In genomic region chr3:32868719-32869512, GRCh38 we compare ENCODE assay signal across 21 cellular contexts. TPM values are rescaled to one million over a fixed set of nuclear protein-coding genes. Genes with fewer than 3 reads are reported as not detected.
"Had no signal": no experiment of that assay in that cellular context is flagged by ENCODE, and none has a peak within 500 bp of the region (broad histone marks: within the 10 kb centered on the region; RNA-seq: fewer than 3 reads in every experiment).

No MANE protein-coding gene starts in this region.

- H3K27ac Mint-ChIP-seq: activated CD4-positive, alpha-beta memory T cell treated with anti-CD3 and anti-CD28 coated beads, Interleukin-2, amount 10 ng/mL, durations not matched to agents 7 days and 5 days; activated naive CD4-positive, alpha-beta T cell treated with anti-CD3 and anti-CD28 coated beads, Interleukin-2, amount 10 ng/mL, durations not matched to agents 7 days and 5 days; activated T-cell treated with anti-CD3 and anti-CD28 coated beads, Interleukin-2, amount 50 U/mL, for 24 hours had no signal

- H3K4me3 Mint-ChIP-seq: activated CD4-positive, alpha-beta memory T cell treated with anti-CD3 and anti-CD28 coated beads, Interleukin-2, amount 10 ng/mL, durations not matched to agents 7 days and 5 days; activated naive CD4-positive, alpha-beta T cell treated with anti-CD3 and anti-CD28 coated beads, Interleukin-2, amount 10 ng/mL, durations not matched to agents 7 days and 5 days; activated T-cell treated with anti-CD3 and anti-CD28 coated beads, Interleukin-2, amount 50 U/mL, for 24 hours had no signal

- H3K4me1 Mint-ChIP-seq: activated CD4-positive, alpha-beta memory T cell treated with anti-CD3 and anti-CD28 coated beads, Interleukin-2, amount 10 ng/mL, durations not matched to agents 7 days and 5 days; activated naive CD4-positive, alpha-beta T cell treated with anti-CD3 and anti-CD28 coated beads, Interleukin-2, amount 10 ng/mL, durations not matched to agents 7 days and 5 days had no signal

- H3K27me3 ChIP-seq: adrenal gland, esophagus muscularis mucosa, right atrium auricular region, uterus had no signal

- H3K4me3 ChIP-seq: adrenal gland, esophagus muscularis mucosa, lower lobe of right lung, right atrium auricular region, skin epidermis, tibial artery, uterus had no signal

- H3K36me3 ChIP-seq: adrenal gland, esophagus muscularis mucosa, lower lobe of right lung, right atrium auricular region, tibial artery, uterus had no signal

- H3K9me3 ChIP-seq: adrenal gland, esophagus muscularis mucosa, lower lobe of right lung, right atrium auricular region, tibial artery, uterus had no signal

- H3K9me3 Mint-ChIP-seq: activated CD4-positive, alpha-beta memory T cell treated with anti-CD3 and anti-CD28 coated beads, Interleukin-2, amount 10 ng/mL, durations not matched to agents 7 days and 5 days; activated naive CD4-positive, alpha-beta T cell treated with anti-CD3 and anti-CD28 coated beads, Interleukin-2, amount 10 ng/mL, durations not matched to agents 7 days and 5 days; activated T-cell treated with anti-CD3 and anti-CD28 coated beads, Interleukin-2, amount 50 U/mL, for 24 hours had no signal

- H3K27me3 Mint-ChIP-seq: activated T-cell treated with anti-CD3 and anti-CD28 coated beads, Interleukin-2, amount 50 U/mL, for 24 hours had no signal

- H3K4me1 ChIP-seq: adrenal gland had no signal

- DNase-seq: activated CD4-positive, alpha-beta memory T cell treated with anti-CD3 and anti-CD28 coated beads, Interleukin-2, amount 10 ng/mL, durations not matched to agents 7 days and 5 days; activated CD4-positive, alpha-beta T cell treated with anti-CD3 and anti-CD28 coated beads for 4 hours; activated naive CD4-positive, alpha-beta T cell treated with anti-CD3 and anti-CD28 coated beads, Interleukin-2, amount 10 ng/mL, durations not matched to agents 7 days and 5 days; activated T-cell treated with anti-CD3 and anti-CD28 coated beads, Interleukin-2, amount 50 U/mL, for 24 hours; adrenal gland; hippocampal formation; left cardiac atrium; lower lobe of right lung; nucleus accumbens; posterior cingulate gyrus; stimulated activated CD4-positive, alpha-beta T cell treated with anti-CD3 and anti-CD28 coated beads, Interleukin-15, amount 100 ng/mL, for 24 hours; stimulated activated CD4-positive, alpha-beta T cell treated with anti-CD3 and anti-CD28 coated beads, Interleukin-4, amount 100 ng/mL, for 24 hours; stimulated activated naive CD4-positive, alpha-beta T cell; T-helper 1 cell; tibial artery; uterus had no signal

- H3K36me3 Mint-ChIP-seq: activated naive CD4-positive, alpha-beta T cell treated with anti-CD3 and anti-CD28 coated beads, Interleukin-2, amount 10 ng/mL, durations not matched to agents 7 days and 5 days had no signal

- H3K27ac ChIP-seq: adrenal gland, esophagus muscularis mucosa, lower lobe of right lung, right atrium auricular region, skin epidermis, tibial artery, uterus, VCaP had no signal

RNA-seq across cellular contexts. Expression of gene TRIM71, which starts 51.1 kb away (rescaled TPM):
- total RNA-seq: activated CD4-positive, alpha-beta memory T cell treated with anti-CD3 and anti-CD28 coated beads, Interleukin-2, amount 10 ng/mL, durations not matched to agents 7 days and 5 days; cardiac septum; esophagus muscularis mucosa; right atrium auricular region had no signal
- polyA plus RNA-seq: adrenal gland had no signal
